10 cellular contexts compared by ENCODE assay signal in genomic region chr10:86968994-86969355, GRCh38. TPM values are rescaled to one million over a fixed set of nuclear protein-coding genes. Genes with fewer than 3 reads are reported as not detected.
A peak's percentile ranks its signal among the peaks of the same experiment; 100 is the strongest.
DNase-seq lines count a peak whose midpoint lies in the region; ATAC-seq and TF ChIP-seq lines count a peak whose summit lies in the region.
"Had no signal": no experiment of that assay in that cellular context is flagged by ENCODE, and none has a peak within 500 bp of the region (broad histone marks: within the 10 kb centered on the region; RNA-seq: fewer than 3 reads in every experiment).

No MANE protein-coding gene starts in this region.

- ATAC-seq in CD4-positive, alpha-beta T cell (ENCODE audit: poor library complexity), result no peak
- ATAC-seq in RWPE2 (ENCODE audit: low read depth) (no peak), gastrocnemius medialis (no peak), GM18498 (IDR thresholded peaks at IDR 0.05; ENCODE audit: unreplicated experiment) (no peak)
- ATAC-seq: activated CD4-positive, alpha-beta T cell treated with anti-CD3 and anti-CD28 coated beads for 36 hours had no signal

- DNase-seq in CD4-positive, alpha-beta T cell, result no peak
- DNase-seq in RWPE2 (ENCODE audit: low spot score) (no peak), fibroblast of mammary gland (ENCODE audit: low read depth) (no peak), gastrocnemius medialis (peak in 1 of 2 donors; percentile 15), NCI-H524 (lab: John Stamatoyannopoulos, UW) (no peak)
- no peak for DNase-seq in activated CD4-positive, alpha-beta T cell treated with anti-CD3 and anti-CD28 coated beads, Interleukin-2, amount 50 U/mL, for 1 hour
- DNase-seq in effector CD8-positive, alpha-beta T cell (lab: John Stamatoyannopoulos, UW), result no peak

- no peaks in the 10 kb centered on the region for H3K9me3 ChIP-seq in CD4-positive, alpha-beta T cell (ENCODE audit: control insufficient read depth, low read length)
- H3K9me3 ChIP-seq in RWPE2 (ENCODE audit: severe bottlenecking), result no peaks in the 10 kb centered on the region
- no peaks in the 10 kb centered on the region for H3K9me3 ChIP-seq in gastrocnemius medialis

- peak overlapping the region; percentile 6 for H3K27ac ChIP-seq in CD4-positive, alpha-beta T cell (ENCODE audit: low read depth, low read length)
- H3K27ac ChIP-seq in RWPE2 (ENCODE audit: poor library complexity, severe bottlenecking) (peak overlapping the region; percentile 92), gastrocnemius medialis (peak overlapping the region; percentile 90 to 98 (median 96))

- H3K4me3 Mint-ChIP-seq in CD4-positive, alpha-beta T cell, result peak overlapping the region; percentile 73
- H3K4me3 Mint-ChIP-seq: activated CD4-positive, alpha-beta T cell treated with anti-CD3 and anti-CD28 coated beads for 36 hours had no signal

- POLR2A ChIA-PET in CD4-positive, alpha-beta T cell (lab: Charles Lee), result interaction anchor here (1.7 to 3.1 kb wide), 2 partner anchors 30 to 126 kb away, joined by 6 to 32 read pairs; partner anchors contain the start of genes GLUD1 and SHLD2

- H3K9me3 Mint-ChIP-seq in CD4-positive, alpha-beta T cell, result no peaks in the 10 kb centered on the region

- H3K36me3 Mint-ChIP-seq in CD4-positive, alpha-beta T cell (ENCODE audit: low read depth), result no peaks in the 10 kb centered on the region

- H3K4me3 ChIP-seq in RWPE2 (ENCODE audit: severe bottlenecking) (peak overlapping the region; percentile 53), fibroblast of mammary gland (ENCODE audit: control insufficient read depth, low read depth, low read length) (peak overlapping the region; percentile 66), gastrocnemius medialis (peak overlapping the region; percentile 62 to 87 (median 74))

- H3K4me1 Mint-ChIP-seq in CD4-positive, alpha-beta T cell (ENCODE audit: low read depth), result peaks cover 46% of the 10 kb centered on the region

- CTCF ChIA-PET in CD4-positive, alpha-beta T cell (lab: Charles Lee), result interaction anchor here (2.6 kb wide), 1 partner anchor 9 kb away, joined by 8 read pairs; no protein-coding TSS in a partner anchor

- no peak for TF ChIP-seq CTCF in CD4-positive, alpha-beta T cell (IDR thresholded peaks at IDR 0.05)
- TF ChIP-seq CTCF in RWPE2 (IDR thresholded peaks at IDR 0.05; ENCODE audit: poor library complexity, severe bottlenecking) (no peak), fibroblast of mammary gland (conservative IDR thresholded peaks at IDR 0.05; ENCODE audit: control insufficient read depth, insufficient read depth, low read depth, low read length) (no peak), gastrocnemius medialis (IDR thresholded peaks at IDR 0.05 in 4 of 5, conservative IDR thresholded peaks at IDR 0.05 in 1 of 5) (no peak)

- in situ Hi-C loops in gastrocnemius medialis (cut with MboI; ENCODE audit: low sequenced_read_pairs in 4 of 4), result no loop called here

- intact Hi-C loops in CD4-positive, alpha-beta T cell (cut with DNase I, micrococcal nuclease), result loop anchor here (10.0 kb wide), 2 partner anchors 284 to 564 kb away; no protein-coding TSS in a partner anchor
- intact Hi-C loops in gastrocnemius medialis (cut with DNase I; ENCODE audit: low total_unique reads), result loop anchor here (5.0 kb wide), 1 partner anchor 282 kb away; no protein-coding TSS in a partner anchor

- H3K27me3 Mint-ChIP-seq in CD4-positive, alpha-beta T cell, result no peaks in the 10 kb centered on the region

- no peaks in the 10 kb centered on the region for H3K27me3 ChIP-seq in CD4-positive, alpha-beta T cell (ENCODE audit: control insufficient read depth, insufficient read depth, low read length)
- H3K27me3 ChIP-seq in RWPE2 (ENCODE audit: insufficient read depth, poor library complexity, severe bottlenecking), result no peaks in the 10 kb centered on the region
- no peaks in the 10 kb centered on the region for H3K27me3 ChIP-seq in gastrocnemius medialis

- no peak overlapping the region for H3K27ac Mint-ChIP-seq in CD4-positive, alpha-beta T cell
- H3K27ac Mint-ChIP-seq: activated CD4-positive, alpha-beta T cell treated with anti-CD3 and anti-CD28 coated beads for 36 hours had no signal

- H3K4me1 ChIP-seq in RWPE2 (ENCODE audit: insufficient read depth, poor library complexity, severe bottlenecking) (peaks cover 21% of the 10 kb centered on the region), gastrocnemius medialis (peaks cover 32 to 42% of the 10 kb centered on the region in 2 donors)

- TF ChIP-seq POLR2A in gastrocnemius medialis (IDR thresholded peaks at IDR 0.05), result no peak

- H3K36me3 ChIP-seq in RWPE2 (ENCODE audit: low read depth), result no peaks in the 10 kb centered on the region; the same call in 1 of the 2 replicates
- no peaks in the 10 kb centered on the region for H3K36me3 ChIP-seq in gastrocnemius medialis

RNA-seq across cellular contexts. Expression of gene ADIRF, which starts 0.7 kb away (rescaled TPM):
- not detected for total RNA-seq in CD4-positive, alpha-beta T cell
- total RNA-seq in gastrocnemius medialis, result 10 to 100 TPM; 20.1 to 51.2 (median 31.0) TPM
- total RNA-seq: activated CD4-positive, alpha-beta T cell treated with anti-CD3 and anti-CD28 coated beads for 36 hours had no signal

RNA-seq across cellular contexts. Expression of gene SNCG, which starts 10.6 kb away (rescaled TPM):
- total RNA-seq in CD4-positive, alpha-beta T cell, result not detected
- total RNA-seq in gastrocnemius medialis, result 1 to 10 TPM; 2.0 to 9.9 (median 3.0) TPM
- total RNA-seq: activated CD4-positive, alpha-beta T cell treated with anti-CD3 and anti-CD28 coated beads for 36 hours had no signal

RNA-seq across cellular contexts. Expression of gene MMRN2, which starts 11.6 kb away (rescaled TPM):
- total RNA-seq in CD4-positive, alpha-beta T cell, result 1 to 10 TPM in 1 of 2 experiments, under 1 TPM in 1; 0.47 to 1.8 TPM
- total RNA-seq in gastrocnemius medialis, result 10 to 100 TPM; 14.6 to 34.8 (median 25.8) TPM
- total RNA-seq: activated CD4-positive, alpha-beta T cell treated with anti-CD3 and anti-CD28 coated beads for 36 hours had no signal

RNA-seq across cellular contexts. Expression of gene FAM25A, which starts 51.1 kb away (rescaled TPM):
- total RNA-seq in CD4-positive, alpha-beta T cell, result not detected
- not detected for total RNA-seq in gastrocnemius medialis
- total RNA-seq: activated CD4-positive, alpha-beta T cell treated with anti-CD3 and anti-CD28 coated beads for 36 hours; lung microvascular endothelial cell had no signal

Comparison
In these comparisons a context has a peak if more than half of its experiments do, and no peak if none do; other contexts are left out.
1. H3K27ac ChIP-seq: peak in every context shown above with its lines; median percentile 96 in gastrocnemius medialis; 92 in RWPE2; 6 in CD4-positive, alpha-beta T cell.
2. RNA of gene ADIRF, which starts 0.7 kb away (total RNA-seq): 20.1 to 51.2 TPM in gastrocnemius medialis; not detected in CD4-positive, alpha-beta T cell; every median in the first group is over 10 times any median in the second.
3. RNA of gene MMRN2, which starts 11.6 kb away (total RNA-seq): 14.6 to 34.8 TPM in gastrocnemius medialis; 0.47 to 1.8 TPM in CD4-positive, alpha-beta T cell; every median in the first group is over 4 times any median in the second.
4. Peak in every context shown above with its lines, with median percentiles within 50 percentile points of each other: H3K4me3 ChIP-seq.